Comparison of ENCODE assay signal across 8 cellular contexts in the genomic region with DNA sequence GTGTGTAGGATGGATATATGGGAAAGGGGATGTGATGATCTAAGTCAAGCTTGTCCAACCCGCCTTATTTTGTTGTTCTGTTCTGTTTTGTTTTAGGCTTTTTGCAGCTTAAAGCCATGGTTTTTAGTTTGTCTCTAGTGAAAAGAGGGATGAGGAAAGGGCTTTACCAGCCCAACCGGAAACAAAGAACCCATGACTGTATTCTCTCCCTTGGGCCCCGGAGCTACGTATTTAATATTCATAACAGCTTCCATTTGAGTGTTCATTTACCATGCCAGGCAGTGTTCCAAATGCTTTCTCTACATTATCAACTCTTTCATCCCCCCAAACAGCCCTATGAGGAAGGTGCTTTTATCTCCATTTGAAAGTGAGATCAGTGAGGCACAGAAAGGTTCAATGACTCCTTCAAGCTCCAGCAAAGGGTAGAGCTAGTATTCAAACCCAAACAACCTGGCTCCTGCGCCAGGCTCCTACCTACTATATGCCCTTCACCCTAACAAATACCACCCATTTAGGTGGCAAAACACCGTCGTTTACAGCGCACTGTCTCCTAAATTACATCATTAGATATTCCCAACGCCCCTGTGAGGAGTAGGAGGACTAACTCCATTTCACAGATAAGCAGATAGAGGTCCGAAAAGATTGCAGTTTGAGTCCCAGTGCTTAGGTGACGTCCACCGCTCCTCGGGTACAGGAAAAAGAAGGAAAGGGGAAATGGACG. TPM values are rescaled to one million over a fixed set of nuclear protein-coding genes. Genes with fewer than 3 reads are reported as not detected.
DNase-seq lines count a peak whose midpoint lies in the region; ATAC-seq and TF ChIP-seq lines count a peak whose summit lies in the region.

No MANE protein-coding gene starts in this region.

- no peaks in the 10 kb centered on the region for H3K9me3 Mint-ChIP-seq in dendritic cell treated with granulocyte-macrophage colony-stimulating factor and Interleukin-4, amounts not matched to agents 40 ng/mL and 50 ng/mL, for 4 days

- no peak for TF ChIP-seq CTCF in PC-9 (conservative IDR thresholded peaks at IDR 0.05)

- peak overlapping the region; percentile 94 for H3K27ac Mint-ChIP-seq in dendritic cell treated with granulocyte-macrophage colony-stimulating factor and Interleukin-4, amounts not matched to agents 40 ng/mL and 50 ng/mL, for 4 days

- H3K4me1 Mint-ChIP-seq in dendritic cell treated with granulocyte-macrophage colony-stimulating factor and Interleukin-4, amounts not matched to agents 40 ng/mL and 50 ng/mL, for 4 days (ENCODE audit: low read depth) = peaks cover 45% of the 10 kb centered on the region

- POLR2A ChIA-PET in PC-9 (lab: Charles Lee; ENCODE audit: unreplicated experiment) = interaction anchor here (0.5 to 1.0 kb wide), 4 partner anchors 17 to 485 kb away, joined by 3 to 23 read pairs (median 4); no protein-coding TSS in a partner anchor

- H3K9me3 ChIP-seq in PC-9 (ENCODE audit: insufficient read depth, low read depth) = peaks cover 4% of the 10 kb centered on the region; the same call in 1 of the 2 replicates
- H3K9me3 ChIP-seq in mucosa of rectum (ENCODE audit: control insufficient read depth in 2 of 2, low read length in 2 of 2) = no peaks in the 10 kb centered on the region

- CTCF ChIA-PET in PC-9 (lab: Charles Lee) = interaction anchor here (0.6 to 1.2 kb wide), 3 partner anchors 110 to 270 kb away, joined by 6 to 11 read pairs (median 7); no protein-coding TSS in a partner anchor

- peak overlapping the region; percentile 85 for H3K4me2 ChIP-seq in PC-9

- intact Hi-C loops in PC-9 (cut with micrococcal nuclease; ENCODE audit: unreplicated experiment) = no loop called here
- intact Hi-C loops in dendritic cell treated with granulocyte-macrophage colony-stimulating factor and Interleukin-4, amounts not matched to agents 40 ng/mL and 50 ng/mL, for 4 days (cut with micrococcal nuclease) = loop anchor here (5.0 kb wide), 1 partner anchor 446 kb away; no protein-coding TSS in a partner anchor

- BruUV-seq in PC-9 (replicated peaks; lab: Mats Ljungman, UMichigan) = TSS peak; percentile 34

- peak; percentile 11 for DNase-seq in stimulated activated CD4-positive, alpha-beta T cell treated with anti-CD3 and anti-CD28 coated beads, Interleukin-1b, Interleukin-23, amount 100 ng/mL, for 48 hours
- no peak for DNase-seq in stimulated activated CD4-positive, alpha-beta T cell treated with anti-CD3 and anti-CD28 coated beads, Interleukin-15, amount 100 ng/mL, for 24 hours
- DNase-seq in PC-9 (no peak), NCI-H1417 (lab: John Stamatoyannopoulos, UW) (no peak)

- peaks cover 20% of the 10 kb centered on the region for H3K36me3 ChIP-seq in PC-9 (ENCODE audit: low read depth)
- peaks cover 6 to 11% of the 10 kb centered on the region in 2 donors for H3K36me3 ChIP-seq in mucosa of rectum (ENCODE audit: control insufficient read depth in 2 of 2, insufficient read depth in 2 of 2, low read length in 2 of 2)

- H3K79me2 ChIP-seq in PC-9 (ENCODE audit: low read depth) = peaks cover 48% of the 10 kb centered on the region

- no peaks in the 10 kb centered on the region for H3K27me3 Mint-ChIP-seq in dendritic cell treated with granulocyte-macrophage colony-stimulating factor and Interleukin-4, amounts not matched to agents 40 ng/mL and 50 ng/mL, for 4 days

- ATAC-seq in HG03039 (IDR thresholded peaks at IDR 0.05; ENCODE audit: unreplicated experiment) = no peak
- no peak for ATAC-seq in GM21515 (IDR thresholded peaks at IDR 0.05; ENCODE audit: unreplicated experiment)

- peak overlapping the region; percentile 79 to 85 for H3K9ac ChIP-seq in mucosa of rectum (ENCODE audit: low read depth in 1 of 2, low read length in 2 of 2)

- H3K4me1 ChIP-seq in PC-9 (replicated peaks; ENCODE audit: insufficient read depth) = peaks cover 14% of the 10 kb centered on the region
- peaks cover 8 to 10% of the 10 kb centered on the region in 2 donors for H3K4me1 ChIP-seq in mucosa of rectum (ENCODE audit: control insufficient read depth in 2 of 2, insufficient read depth in 2 of 2, low read length in 2 of 2)

- H3K4me3 ChIP-seq in PC-9 (peak overlapping the region; percentile 87), mucosa of rectum (ENCODE audit: low read length in 2 of 2) (peak overlapping the region; percentile 84 to 89)

- H3K27ac ChIP-seq in PC-9 (peak overlapping the region; percentile 76), mucosa of rectum (ENCODE audit: low read depth in 2 of 2, low read length in 2 of 2) (peak overlapping the region; percentile 86 to 87)

- H3K27me3 ChIP-seq in PC-9 (ENCODE audit: insufficient read depth, low read depth) (no peaks in the 10 kb centered on the region), mucosa of rectum (ENCODE audit: control insufficient read depth in 2 of 2, insufficient read depth in 2 of 2, low read length in 2 of 2) (no peaks in the 10 kb centered on the region)

- H3K9me2 ChIP-seq in PC-9 (ENCODE audit: insufficient read depth) = no peaks in the 10 kb centered on the region

- peak overlapping the region; percentile 93 for H2AFZ ChIP-seq in PC-9

- H3K36me3 Mint-ChIP-seq in dendritic cell treated with granulocyte-macrophage colony-stimulating factor and Interleukin-4, amounts not matched to agents 40 ng/mL and 50 ng/mL, for 4 days (ENCODE audit: low read depth) = peaks cover 39% of the 10 kb centered on the region

- peak overlapping the region; percentile 94 for H3K4me3 Mint-ChIP-seq in dendritic cell treated with granulocyte-macrophage colony-stimulating factor and Interleukin-4, amounts not matched to agents 40 ng/mL and 50 ng/mL, for 4 days

- H3F3A ChIP-seq in PC-9 (ENCODE audit: insufficient read depth, low read depth) = no peaks in the 10 kb centered on the region

- no peaks in the 10 kb centered on the region; the same call in 1 of the 2 replicates for H4K20me1 ChIP-seq in PC-9 (ENCODE audit: insufficient read depth)

RNA-seq across cellular contexts. Expression of a gene that starts 27.8 kb away (rescaled TPM):
- total RNA-seq in PC-9 (2021) = 27.9 and 34.3 TPM in 2 replicates

RNA-seq across cellular contexts. Expression of a gene that starts 43.7 kb away (rescaled TPM):
- 0.20 and 0.63 TPM in 2 replicates for total RNA-seq in PC-9 (2021)
